In genomic region chr2:26068602-26069298, GRCh38 we compare ENCODE assay signal across 1 cellular context.
A peak's percentile ranks its signal among the peaks of the same experiment; 100 is the strongest.
TF ChIP-seq lines count a peak whose summit lies in the region.

No MANE protein-coding gene starts in this region.

TF ChIP-seq in GM12878, 131 proteins besides CTCF, POLR2A, EP300 and RAD21 (continued from another document and continues in another):
- TF ChIP-seq CUX1 (IDR thresholded peaks at IDR 0.05; ENCODE audit: insufficient replicate concordance, low read depth, low read length): no peak
- no peak for TF ChIP-seq PKNOX1 (IDR thresholded peaks at IDR 0.05)
- no peak for TF ChIP-seq KAT2A (conservative IDR thresholded peaks at IDR 0.05; ENCODE audit: control insufficient read depth, low read depth, low read length)
- peak; percentile 51; the same call in 1 of the 2 replicates for TF ChIP-seq BCL11A (IDR thresholded peaks at IDR 0.05; ENCODE audit: low read depth, low read length)
- TF ChIP-seq ZBTB40 (IDR thresholded peaks at IDR 0.05; ENCODE audit: borderline replicate concordance): no peak; the same call in 1 of the 2 replicates
- TF ChIP-seq IKZF1 (conservative IDR thresholded peaks at IDR 0.05): no peak
- no peak for TF ChIP-seq NKRF (conservative IDR thresholded peaks at IDR 0.05)
- no peak for TF ChIP-seq E2F4 (IDR thresholded peaks at IDR 0.05; ENCODE audit: low read depth, low read length)
- no peak for TF ChIP-seq CBX3 (IDR thresholded peaks at IDR 0.05; ENCODE audit: borderline replicate concordance, low read depth)
- no peak for TF ChIP-seq ASH2L (IDR thresholded peaks at IDR 0.05; ENCODE audit: borderline replicate concordance, low read depth)
- no peak for TF ChIP-seq CHD4 (IDR thresholded peaks at IDR 0.05)
- no peak for TF ChIP-seq SRF (IDR thresholded peaks at IDR 0.05; ENCODE audit: low read depth in 2 of 2, low read length in 2 of 2)
- TF ChIP-seq MTA2 (IDR thresholded peaks at IDR 0.05; ENCODE audit: low read depth): peak; percentile 55
- no peak for TF ChIP-seq MLLT1 (IDR thresholded peaks at IDR 0.05)
- no peak for TF ChIP-seq USF1 (IDR thresholded peaks at IDR 0.05; ENCODE audit: borderline replicate concordance, extremely low read length, insufficient read depth, low read depth, low read length)
- TF ChIP-seq SMAD1 (IDR thresholded peaks at IDR 0.05; ENCODE audit: low read depth, partially characterized antibody): no peak
- TF ChIP-seq IRF5 (IDR thresholded peaks at IDR 0.05; ENCODE audit: borderline replicate concordance): no peak
- no peak for TF ChIP-seq RB1 (IDR thresholded peaks at IDR 0.05; ENCODE audit: borderline replicate concordance)
- TF ChIP-seq HCFC1 (IDR thresholded peaks at IDR 0.05; ENCODE audit: low read length): no peak
- peak; percentile 52; the same call in 1 of the 2 replicates for TF ChIP-seq STAT3 (IDR thresholded peaks at IDR 0.05; ENCODE audit: low read depth, low read length)
- TF ChIP-seq E4F1 (IDR thresholded peaks at IDR 0.05; ENCODE audit: borderline replicate concordance, partially characterized antibody): no peak
- no peak for TF ChIP-seq ZNF592 (IDR thresholded peaks at IDR 0.05)
- no peak for TF ChIP-seq SUZ12 (IDR thresholded peaks at IDR 0.05; ENCODE audit: unreplicated experiment)
- no peak for TF ChIP-seq USF2 (IDR thresholded peaks at IDR 0.05; ENCODE audit: borderline replicate concordance, low read depth, low read length)
